ENCODE assay signal across 2 cellular contexts in the genomic region with DNA sequence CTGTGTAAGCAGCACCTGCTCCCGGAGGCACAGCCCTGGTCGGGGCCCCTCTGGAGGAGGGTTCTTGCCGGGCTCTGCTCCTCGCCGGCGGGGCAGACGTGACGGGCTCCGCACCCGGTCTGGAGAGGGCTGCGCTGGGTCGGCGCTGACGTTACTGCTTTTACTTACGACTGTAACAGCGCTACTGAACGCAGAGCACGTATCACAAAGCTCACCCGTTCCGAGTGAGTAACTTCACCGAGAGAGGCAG.
TF ChIP-seq lines count a peak whose summit lies in the region.

No MANE protein-coding gene starts in this region.

TF ChIP-seq in SK-N-SH, 30 proteins besides CTCF, POLR2A, EP300 and RAD21:
- TF ChIP-seq EZH2phosphoT487 (IDR thresholded peaks at IDR 0.05; ENCODE audit: borderline replicate concordance, low read depth), result no peak
TF ChIP-seq in SK-N-SH: peak in this region for 0.

TF ChIP-seq in GM12878, 131 proteins besides CTCF, POLR2A, EP300 and RAD21:
- TF ChIP-seq CREM (IDR thresholded peaks at IDR 0.05; ENCODE audit: low read depth), result 0 out of 2 replicates have a peak, but pooled peaks have one; percentile 33
- no peak for TF ChIP-seq EGR1 (IDR thresholded peaks at IDR 0.05; ENCODE audit: borderline replicate concordance in 1 of 2, low read depth in 2 of 2, low read length in 2 of 2)
- TF ChIP-seq RELA (IDR thresholded peaks at IDR 0.05; ENCODE audit: borderline replicate concordance, partially characterized antibody), result no peak
- peak; percentile 73; the same call in 1 of the 2 replicates for TF ChIP-seq PAX5 (IDR thresholded peaks at IDR 0.05; ENCODE audit: borderline replicate concordance, low read depth, low read length)
- TF ChIP-seq CREB1 (IDR thresholded peaks at IDR 0.05; ENCODE audit: low read depth), result 0 out of 2 replicates have a peak, but pooled peaks have one; percentile 47
- TF ChIP-seq TCF3 (IDR thresholded peaks at IDR 0.05; ENCODE audit: borderline replicate concordance, insufficient read depth, low read depth, low read length), result 0 out of 2 replicates have a peak, but pooled peaks have one; percentile 4
- TF ChIP-seq, protein P1, sequence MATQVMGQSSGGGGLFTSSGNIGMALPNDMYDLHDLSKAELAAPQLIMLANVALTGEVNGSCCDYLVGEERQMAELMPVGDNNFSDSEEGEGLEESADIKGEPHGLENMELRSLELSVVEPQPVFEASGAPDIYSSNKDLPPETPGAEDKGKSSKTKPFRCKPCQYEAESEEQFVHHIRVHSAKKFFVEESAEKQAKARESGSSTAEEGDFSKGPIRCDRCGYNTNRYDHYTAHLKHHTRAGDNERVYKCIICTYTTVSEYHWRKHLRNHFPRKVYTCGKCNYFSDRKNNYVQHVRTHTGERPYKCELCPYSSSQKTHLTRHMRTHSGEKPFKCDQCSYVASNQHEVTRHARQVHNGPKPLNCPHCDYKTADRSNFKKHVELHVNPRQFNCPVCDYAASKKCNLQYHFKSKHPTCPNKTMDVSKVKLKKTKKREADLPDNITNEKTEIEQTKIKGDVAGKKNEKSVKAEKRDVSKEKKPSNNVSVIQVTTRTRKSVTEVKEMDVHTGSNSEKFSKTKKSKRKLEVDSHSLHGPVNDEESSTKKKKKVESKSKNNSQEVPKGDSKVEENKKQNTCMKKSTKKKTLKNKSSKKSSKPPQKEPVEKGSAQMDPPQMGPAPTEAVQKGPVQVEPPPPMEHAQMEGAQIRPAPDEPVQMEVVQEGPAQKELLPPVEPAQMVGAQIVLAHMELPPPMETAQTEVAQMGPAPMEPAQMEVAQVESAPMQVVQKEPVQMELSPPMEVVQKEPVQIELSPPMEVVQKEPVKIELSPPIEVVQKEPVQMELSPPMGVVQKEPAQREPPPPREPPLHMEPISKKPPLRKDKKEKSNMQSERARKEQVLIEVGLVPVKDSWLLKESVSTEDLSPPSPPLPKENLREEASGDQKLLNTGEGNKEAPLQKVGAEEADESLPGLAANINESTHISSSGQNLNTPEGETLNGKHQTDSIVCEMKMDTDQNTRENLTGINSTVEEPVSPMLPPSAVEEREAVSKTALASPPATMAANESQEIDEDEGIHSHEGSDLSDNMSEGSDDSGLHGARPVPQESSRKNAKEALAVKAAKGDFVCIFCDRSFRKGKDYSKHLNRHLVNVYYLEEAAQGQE (IDR thresholded peaks at IDR 0.05; ENCODE audit: low read depth, low read length), result no peak
